33 cellular contexts compared by ENCODE assay signal in the genomic region with DNA sequence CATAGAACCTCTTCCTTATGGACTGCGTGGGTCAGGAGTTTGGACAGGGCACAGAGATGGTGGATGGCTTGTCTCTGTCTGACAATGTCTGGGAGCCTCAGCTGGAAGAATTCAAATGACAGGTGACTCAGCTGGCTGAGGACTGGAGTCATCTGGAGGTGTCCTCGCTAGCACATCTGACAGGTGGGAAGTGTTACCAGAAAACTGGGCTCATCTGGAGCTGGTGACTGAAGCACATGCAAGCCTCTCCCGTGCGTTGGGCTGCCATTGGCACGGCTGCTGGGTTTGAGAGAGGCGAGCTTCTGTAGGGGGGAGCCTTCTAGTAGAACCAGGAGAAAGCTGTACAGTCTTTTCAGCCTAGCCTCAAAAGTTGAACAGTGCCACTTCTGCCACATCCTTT.
"Had no signal": no experiment of that assay in that cellular context is flagged by ENCODE, and none has a peak within 500 bp of the region (broad histone marks: within the 10 kb centered on the region; RNA-seq: fewer than 3 reads in every experiment).

No MANE protein-coding gene starts in this region.

- H3K27me3 ChIP-seq: adrenal gland, body of pancreas, breast epithelium, MG63, SJSA1 had no signal

- H3K27ac Mint-ChIP-seq: activated B cell treated with CpG ODN at 0.5 μM for 24 hours; activated CD8-positive, alpha-beta T cell treated with anti-CD3 and anti-CD28 coated beads for 36 hours; activated naive CD4-positive, alpha-beta T cell treated with anti-CD3 and anti-CD28 coated beads, Interleukin-2, amount 50 U/mL, for 72 hours; activated T-cell treated with anti-CD3 and anti-CD28 coated beads, Interleukin-2, amount 50 U/mL, for 72 hours; activated T-helper 17 cell treated with anti-CD3 and anti-CD28 coated beads, Interleukin-2, amount 50 U/mL, for 72 hours; IgD-negative memory B cell had no signal

- H3K9me3 ChIP-seq: adrenal gland, body of pancreas, breast epithelium, MG63, SJSA1, SK-N-SH had no signal

- ATAC-seq: activated CD8-positive, alpha-beta T cell treated with anti-CD3 and anti-CD28 coated beads for 36 hours; activated T-helper 17 cell treated with anti-CD3 and anti-CD28 coated beads, Interleukin-2, amount 50 U/mL, for 72 hours; body of pancreas; Panc1 had no signal

- H3K27me3 Mint-ChIP-seq: activated B cell treated with CpG ODN at 0.5 μM for 24 hours; activated CD8-positive, alpha-beta T cell treated with anti-CD3 and anti-CD28 coated beads for 36 hours; activated T-helper 17 cell treated with anti-CD3 and anti-CD28 coated beads, Interleukin-2, amount 50 U/mL, for 72 hours had no signal

- H3K4me1 ChIP-seq: adrenal gland, body of pancreas, breast epithelium, SJSA1 had no signal

- H3K4me3 ChIP-seq: adrenal gland, body of pancreas, breast epithelium, MG63, SJSA1 had no signal

- H3K27ac ChIP-seq: adrenal gland, body of pancreas, breast epithelium, SJSA1, VCaP had no signal

- DNase-seq: activated B cell treated with CpG ODN at 0.5 μM for 24 hours; activated CD4-positive, alpha-beta T cell treated with anti-CD3 and anti-CD28 coated beads for 48 hours; activated CD4-positive, alpha-beta T cell treated with anti-CD3 and anti-CD28 coated beads, Interleukin-2, amount 50 U/mL, for 4 hours; activated CD4-positive, CD25-positive, alpha-beta regulatory T cell treated with anti-CD3 and anti-CD28 coated beads, Interleukin-2, amount 50 U/mL, for 72 hours; activated CD8-positive, alpha-beta T cell treated with anti-CD3 and anti-CD28 coated beads for 36 hours; activated effector memory CD4-positive, alpha-beta T cell treated with anti-CD3 and anti-CD28 coated beads, Interleukin-2, amount 50 U/mL, for 16 hours; activated naive CD4-positive, alpha-beta T cell; activated T-cell treated with anti-CD3 and anti-CD28 coated beads, Interleukin-2, amount 50 U/mL, for 1 hour; activated T-cell treated with anti-CD3 and anti-CD28 coated beads, Interleukin-2, amount 50 U/mL, for 72 hours; adrenal gland; body of pancreas; Kasumi-1; KBM-7; MG63; NCI-H1048; NCI-H1105 treated with DMSO at 0.1 percent for 48 hours; NCI-H1436; NCI-H1694; NCI-H1930; NCI-H2081 treated with DMSO at 0.1 percent for 48 hours; NCI-H226; NCI-H446 treated with DMSO at 0.1 percent for 48 hours; NCI-H69; SHP77 treated with DMSO at 0.1 percent for 48 hours; SK-N-SH; T-helper 9 cell had no signal

- H3K36me3 Mint-ChIP-seq: activated naive CD4-positive, alpha-beta T cell treated with anti-CD3 and anti-CD28 coated beads, Interleukin-2, amount 50 U/mL, for 72 hours; IgD-negative memory B cell had no signal

- H3K9me3 Mint-ChIP-seq: activated B cell treated with CpG ODN at 0.5 μM for 24 hours; activated CD8-positive, alpha-beta T cell treated with anti-CD3 and anti-CD28 coated beads for 36 hours; activated naive CD4-positive, alpha-beta T cell treated with anti-CD3 and anti-CD28 coated beads, Interleukin-2, amount 50 U/mL, for 72 hours; activated T-cell treated with anti-CD3 and anti-CD28 coated beads, Interleukin-2, amount 50 U/mL, for 72 hours; activated T-helper 17 cell treated with anti-CD3 and anti-CD28 coated beads, Interleukin-2, amount 50 U/mL, for 72 hours had no signal

- H3K4me3 Mint-ChIP-seq: activated B cell treated with CpG ODN at 0.5 μM for 24 hours; activated CD8-positive, alpha-beta T cell treated with anti-CD3 and anti-CD28 coated beads for 36 hours; activated T-cell treated with anti-CD3 and anti-CD28 coated beads, Interleukin-2, amount 50 U/mL, for 72 hours; activated T-helper 17 cell treated with anti-CD3 and anti-CD28 coated beads, Interleukin-2, amount 50 U/mL, for 72 hours; IgD-negative memory B cell had no signal
